Comparison of ENCODE assay signal across 2 cellular contexts in the genomic region with DNA sequence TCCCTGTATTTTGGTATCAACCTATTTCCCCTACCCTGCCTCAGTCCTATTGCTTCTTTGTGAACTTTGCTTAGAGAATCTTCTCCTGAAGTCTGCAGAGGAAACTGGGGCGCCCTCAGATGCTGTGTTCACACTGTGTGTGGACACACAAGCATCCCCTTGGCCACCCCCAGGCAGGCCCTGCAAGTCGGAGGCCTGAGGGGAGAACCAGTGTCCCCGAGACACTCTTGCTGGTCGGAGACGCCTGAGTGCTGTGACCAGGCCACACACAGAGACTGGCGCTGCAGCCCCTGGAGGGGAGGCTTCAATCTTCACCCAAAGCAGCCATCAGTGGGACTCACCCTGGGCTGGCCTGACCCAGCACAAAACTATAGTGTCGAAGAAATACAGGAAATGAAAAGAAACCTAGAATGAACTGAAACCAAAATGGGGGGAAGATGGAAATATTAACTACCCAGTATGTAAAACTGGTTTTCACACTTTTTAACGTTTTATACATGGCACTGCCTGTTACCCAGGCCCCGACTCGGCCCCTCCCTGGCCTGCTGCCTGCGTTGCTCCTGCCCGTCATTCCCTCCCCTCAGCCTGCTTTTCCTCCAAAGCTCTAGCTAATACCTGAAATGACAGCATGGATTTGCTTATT.
TF ChIP-seq lines count a peak whose summit lies in the region.

No MANE protein-coding gene starts in this region.

TF ChIP-seq in HepG2, 621 proteins besides CTCF, POLR2A, EP300 and RAD21:
- TF ChIP-seq REXO4 (CRISPR knock-in tag; IDR thresholded peaks at IDR 0.05; ENCODE audit: borderline replicate concordance) (no peak), RBAK (CRISPR knock-in tag; IDR thresholded peaks at IDR 0.05) (no peak), FOXA3 (CRISPR knock-in tag; IDR thresholded peaks at IDR 0.05) (no peak), ZNF253 (CRISPR knock-in tag; IDR thresholded peaks at IDR 0.05; ENCODE audit: borderline replicate concordance) (no peak), YY1 (IDR thresholded peaks at IDR 0.05; ENCODE audit: insufficient read depth, insufficient replicate concordance, low read depth, low read length) (no peak), ATF7 (IDR thresholded peaks at IDR 0.05) (no peak), ATF7 (CRISPR knock-in tag; IDR thresholded peaks at IDR 0.05) (no peak), NFE2 (CRISPR knock-in tag; IDR thresholded peaks at IDR 0.05) (no peak), NCOR1 (IDR thresholded peaks at IDR 0.05; ENCODE audit: borderline replicate concordance, low read length) (no peak), PAF1 (CRISPR knock-in tag; IDR thresholded peaks at IDR 0.05) (no peak)
- TF ChIP-seq, protein P1, sequence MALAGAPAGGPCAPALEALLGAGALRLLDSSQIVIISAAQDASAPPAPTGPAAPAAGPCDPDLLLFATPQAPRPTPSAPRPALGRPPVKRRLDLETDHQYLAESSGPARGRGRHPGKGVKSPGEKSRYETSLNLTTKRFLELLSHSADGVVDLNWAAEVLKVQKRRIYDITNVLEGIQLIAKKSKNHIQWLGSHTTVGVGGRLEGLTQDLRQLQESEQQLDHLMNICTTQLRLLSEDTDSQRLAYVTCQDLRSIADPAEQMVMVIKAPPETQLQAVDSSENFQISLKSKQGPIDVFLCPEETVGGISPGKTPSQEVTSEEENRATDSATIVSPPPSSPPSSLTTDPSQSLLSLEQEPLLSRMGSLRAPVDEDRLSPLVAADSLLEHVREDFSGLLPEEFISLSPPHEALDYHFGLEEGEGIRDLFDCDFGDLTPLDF (CRISPR knock-in tag; IDR thresholded peaks at IDR 0.05), result no peak

TF ChIP-seq in K562, 482 proteins besides CTCF, POLR2A, EP300 and RAD21:
- TF ChIP-seq MTA2 (IDR thresholded peaks at IDR 0.05; ENCODE audit: low read depth) (no peak), ZNF347 (CRISPR knock-in tag; IDR thresholded peaks at IDR 0.05; ENCODE audit: low read depth) (no peak), RBM25 (IDR thresholded peaks at IDR 0.05; ENCODE audit: low read depth, low read length, severe bottlenecking) (no peak), LARP7 (IDR thresholded peaks at IDR 0.05) (no peak), ZNF444 (CRISPR knock-in tag; IDR thresholded peaks at IDR 0.05) (no peak), KLF16 (IDR thresholded peaks at IDR 0.05) (no peak), PHF20 (IDR thresholded peaks at IDR 0.05; ENCODE audit: partially characterized antibody) (no peak), XRCC3 (IDR thresholded peaks at IDR 0.05) (no peak), TAF7 (tag; IDR thresholded peaks at IDR 0.05) (no peak), TRIM24 (IDR thresholded peaks at IDR 0.05) (no peak), RBM22 (IDR thresholded peaks at IDR 0.05; ENCODE audit: low read depth, low read length, poor library complexity, severe bottlenecking) (no peak), EZH2 (IDR thresholded peaks at IDR 0.05; ENCODE audit: borderline replicate concordance, low read depth, low read length) (no peak), TFAM (CRISPR knock-in tag; conservative IDR thresholded peaks at IDR 0.05) (no peak), FOXM1 (IDR thresholded peaks at IDR 0.05; ENCODE audit: low read depth) (no peak), FOXM1 (CRISPR knock-in tag; IDR thresholded peaks at IDR 0.05; ENCODE audit: low read depth) (no peak), LEF1 (IDR thresholded peaks at IDR 0.05) (no peak)
- TF ChIP-seq, protein P2, sequence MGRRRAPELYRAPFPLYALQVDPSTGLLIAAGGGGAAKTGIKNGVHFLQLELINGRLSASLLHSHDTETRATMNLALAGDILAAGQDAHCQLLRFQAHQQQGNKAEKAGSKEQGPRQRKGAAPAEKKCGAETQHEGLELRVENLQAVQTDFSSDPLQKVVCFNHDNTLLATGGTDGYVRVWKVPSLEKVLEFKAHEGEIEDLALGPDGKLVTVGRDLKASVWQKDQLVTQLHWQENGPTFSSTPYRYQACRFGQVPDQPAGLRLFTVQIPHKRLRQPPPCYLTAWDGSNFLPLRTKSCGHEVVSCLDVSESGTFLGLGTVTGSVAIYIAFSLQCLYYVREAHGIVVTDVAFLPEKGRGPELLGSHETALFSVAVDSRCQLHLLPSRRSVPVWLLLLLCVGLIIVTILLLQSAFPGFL (CRISPR knock-in tag; IDR thresholded peaks at IDR 0.05), result no peak
- TF ChIP-seq, protein P3, sequence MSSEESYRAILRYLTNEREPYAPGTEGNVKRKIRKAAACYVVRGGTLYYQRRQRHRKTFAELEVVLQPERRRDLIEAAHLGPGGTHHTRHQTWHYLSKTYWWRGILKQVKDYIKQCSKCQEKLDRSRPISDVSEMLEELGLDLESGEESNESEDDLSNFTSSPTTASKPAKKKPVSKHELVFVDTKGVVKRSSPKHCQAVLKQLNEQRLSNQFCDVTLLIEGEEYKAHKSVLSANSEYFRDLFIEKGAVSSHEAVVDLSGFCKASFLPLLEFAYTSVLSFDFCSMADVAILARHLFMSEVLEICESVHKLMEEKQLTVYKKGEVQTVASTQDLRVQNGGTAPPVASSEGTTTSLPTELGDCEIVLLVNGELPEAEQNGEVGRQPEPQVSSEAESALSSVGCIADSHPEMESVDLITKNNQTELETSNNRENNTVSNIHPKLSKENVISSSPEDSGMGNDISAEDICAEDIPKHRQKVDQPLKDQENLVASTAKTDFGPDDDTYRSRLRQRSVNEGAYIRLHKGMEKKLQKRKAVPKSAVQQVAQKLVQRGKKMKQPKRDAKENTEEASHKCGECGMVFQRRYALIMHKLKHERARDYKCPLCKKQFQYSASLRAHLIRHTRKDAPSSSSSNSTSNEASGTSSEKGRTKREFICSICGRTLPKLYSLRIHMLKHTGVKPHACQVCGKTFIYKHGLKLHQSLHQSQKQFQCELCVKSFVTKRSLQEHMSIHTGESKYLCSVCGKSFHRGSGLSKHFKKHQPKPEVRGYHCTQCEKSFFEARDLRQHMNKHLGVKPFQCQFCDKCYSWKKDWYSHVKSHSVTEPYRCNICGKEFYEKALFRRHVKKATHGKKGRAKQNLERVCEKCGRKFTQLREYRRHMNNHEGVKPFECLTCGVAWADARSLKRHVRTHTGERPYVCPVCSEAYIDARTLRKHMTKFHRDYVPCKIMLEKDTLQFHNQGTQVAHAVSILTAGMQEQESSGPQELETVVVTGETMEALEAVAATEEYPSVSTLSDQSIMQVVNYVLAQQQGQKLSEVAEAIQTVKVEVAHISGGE (CRISPR knock-in tag; IDR thresholded peaks at IDR 0.05), result no peak
- TF ChIP-seq, protein P4, sequence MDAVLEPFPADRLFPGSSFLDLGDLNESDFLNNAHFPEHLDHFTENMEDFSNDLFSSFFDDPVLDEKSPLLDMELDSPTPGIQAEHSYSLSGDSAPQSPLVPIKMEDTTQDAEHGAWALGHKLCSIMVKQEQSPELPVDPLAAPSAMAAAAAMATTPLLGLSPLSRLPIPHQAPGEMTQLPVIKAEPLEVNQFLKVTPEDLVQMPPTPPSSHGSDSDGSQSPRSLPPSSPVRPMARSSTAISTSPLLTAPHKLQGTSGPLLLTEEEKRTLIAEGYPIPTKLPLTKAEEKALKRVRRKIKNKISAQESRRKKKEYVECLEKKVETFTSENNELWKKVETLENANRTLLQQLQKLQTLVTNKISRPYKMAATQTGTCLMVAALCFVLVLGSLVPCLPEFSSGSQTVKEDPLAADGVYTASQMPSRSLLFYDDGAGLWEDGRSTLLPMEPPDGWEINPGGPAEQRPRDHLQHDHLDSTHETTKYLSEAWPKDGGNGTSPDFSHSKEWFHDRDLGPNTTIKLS (IDR thresholded peaks at IDR 0.05; ENCODE audit: borderline replicate concordance, low read depth), result no peak
- TF ChIP-seq, protein P5, sequence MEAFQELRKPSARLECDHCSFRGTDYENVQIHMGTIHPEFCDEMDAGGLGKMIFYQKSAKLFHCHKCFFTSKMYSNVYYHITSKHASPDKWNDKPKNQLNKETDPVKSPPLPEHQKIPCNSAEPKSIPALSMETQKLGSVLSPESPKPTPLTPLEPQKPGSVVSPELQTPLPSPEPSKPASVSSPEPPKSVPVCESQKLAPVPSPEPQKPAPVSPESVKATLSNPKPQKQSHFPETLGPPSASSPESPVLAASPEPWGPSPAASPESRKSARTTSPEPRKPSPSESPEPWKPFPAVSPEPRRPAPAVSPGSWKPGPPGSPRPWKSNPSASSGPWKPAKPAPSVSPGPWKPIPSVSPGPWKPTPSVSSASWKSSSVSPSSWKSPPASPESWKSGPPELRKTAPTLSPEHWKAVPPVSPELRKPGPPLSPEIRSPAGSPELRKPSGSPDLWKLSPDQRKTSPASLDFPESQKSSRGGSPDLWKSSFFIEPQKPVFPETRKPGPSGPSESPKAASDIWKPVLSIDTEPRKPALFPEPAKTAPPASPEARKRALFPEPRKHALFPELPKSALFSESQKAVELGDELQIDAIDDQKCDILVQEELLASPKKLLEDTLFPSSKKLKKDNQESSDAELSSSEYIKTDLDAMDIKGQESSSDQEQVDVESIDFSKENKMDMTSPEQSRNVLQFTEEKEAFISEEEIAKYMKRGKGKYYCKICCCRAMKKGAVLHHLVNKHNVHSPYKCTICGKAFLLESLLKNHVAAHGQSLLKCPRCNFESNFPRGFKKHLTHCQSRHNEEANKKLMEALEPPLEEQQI (IDR thresholded peaks at IDR 0.05), result no peak
